ENCODE assay signal across 1 cellular context in the genomic region with DNA sequence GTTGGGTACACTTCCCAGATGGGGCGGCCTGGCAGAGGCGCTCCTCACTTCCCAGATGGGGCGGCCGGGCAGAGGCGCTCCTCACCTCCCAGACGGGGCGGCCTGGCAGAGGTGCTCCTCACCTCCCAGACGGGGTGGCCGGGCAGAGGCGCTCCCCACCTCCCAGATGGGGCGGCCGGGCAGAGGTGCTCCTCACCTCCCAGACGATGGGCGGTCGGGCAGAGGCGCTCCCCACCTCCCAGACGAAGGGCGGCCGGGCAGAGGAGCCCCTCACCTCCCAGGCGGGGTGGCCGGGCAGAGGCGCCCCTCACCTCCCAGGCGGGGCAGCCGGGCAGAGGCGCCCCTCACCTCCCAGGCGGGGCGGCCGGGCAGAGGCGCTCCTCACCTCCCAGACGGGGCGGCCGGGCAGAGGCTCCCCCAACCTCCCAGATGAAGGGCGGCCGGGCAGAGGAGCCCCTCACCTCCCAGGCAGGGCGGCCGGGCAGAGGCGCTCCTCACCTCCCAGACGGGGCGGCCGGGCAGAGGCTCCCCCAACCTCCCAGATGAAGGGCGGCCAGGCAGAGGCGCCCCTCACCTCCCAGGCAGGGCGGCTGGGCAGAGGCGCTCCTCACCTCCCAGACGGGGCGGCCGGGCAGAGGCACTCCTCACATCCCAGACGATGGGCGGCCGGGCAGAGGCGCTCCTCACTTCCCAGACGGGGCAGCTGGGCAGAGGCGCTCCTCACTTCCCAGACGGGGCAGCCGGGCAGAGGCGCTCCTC. TPM values are rescaled to one million over a fixed set of nuclear protein-coding genes. Genes with fewer than 3 reads are reported as not detected.
"Had no signal": no experiment of that assay in that cellular context is flagged by ENCODE, and none has a peak within 500 bp of the region (broad histone marks: within the 10 kb centered on the region; RNA-seq: fewer than 3 reads in every experiment).

No MANE protein-coding gene starts in this region.

RNA-seq across cellular contexts. Expression of a gene that starts 21.4 kb away (rescaled TPM):
- polyA plus RNA-seq: IgD-negative memory B cell had no signal
